Comparison of ENCODE assay signal across 21 cellular contexts in genomic region chr15:48890375-48890972, GRCh38.
"Had no signal": no experiment of that assay in that cellular context is flagged by ENCODE, and none has a peak within 500 bp of the region (broad histone marks: within the 10 kb centered on the region; RNA-seq: fewer than 3 reads in every experiment).

No MANE protein-coding gene starts in this region.

- H3K27ac ChIP-seq: breast epithelium, left lung had no signal

- ATAC-seq: activated CD4-positive, CD25-positive, alpha-beta regulatory T cell treated with anti-CD3 and anti-CD28 coated beads, Interleukin-2, amount 50 U/mL, for 24 hours; activated naive CD8-positive, alpha-beta T cell treated with anti-CD3 and anti-CD28 coated beads, Interleukin-2, amount 50 U/mL, for 24 hours; effector memory CD8-positive, alpha-beta T cell; left lung; naive thymus-derived CD4-positive, alpha-beta T cell; right cardiac atrium; stimulated activated naive CD8-positive, alpha-beta T cell treated with anti-CD3 and anti-CD28 coated beads, Interleukin-15, Interleukin-2, amounts not matched to agents 100 U/mL and 50 U/mL, for 24 hours; T-cell had no signal

- H3K36me3 ChIP-seq: breast epithelium, left lung had no signal

- H3K9me3 ChIP-seq: breast epithelium, left lung had no signal

- H3K4me3 ChIP-seq: breast epithelium, left lung, smooth muscle cell had no signal

- H3K27me3 ChIP-seq: breast epithelium had no signal

- DNase-seq: activated CD4-positive, alpha-beta T cell treated with anti-CD3 and anti-CD28 coated beads, Interleukin-2, amount 50 U/mL, for 1 hour; activated naive CD4-positive, alpha-beta T cell treated with Interleukin-2 at 50 U/mL for 16 hours; activated naive CD8-positive, alpha-beta T cell treated with anti-CD3 and anti-CD28 coated beads, Interleukin-2, amount 50 U/mL, for 24 hours; activated T-cell treated with anti-CD3 and anti-CD28 coated beads for 4 hours; aorta; dermis blood vessel endothelial cell; effector memory CD8-positive, alpha-beta T cell; islet precursor cell; left lung; mammary epithelial cell; naive thymus-derived CD4-positive, alpha-beta T cell; right cardiac atrium; stimulated activated CD4-positive, alpha-beta T cell treated with anti-CD3 and anti-CD28 coated beads, Interleukin-4, amount 100 ng/mL, for 4 hours; stimulated activated CD8-positive, alpha-beta memory T cell treated with anti-CD3 and anti-CD28 coated beads, Interleukin-4, amount 100 ng/mL, for 48 hours; stimulated activated naive CD8-positive, alpha-beta T cell treated with anti-CD3 and anti-CD28 coated beads, Interleukin-15, Interleukin-2, amounts not matched to agents 100 U/mL and 50 U/mL, for 24 hours; T-cell; T-helper 9 cell; trophoblast cell had no signal

- H3K4me1 ChIP-seq: breast epithelium, left lung had no signal

- H3K4me2 ChIP-seq: smooth muscle cell had no signal
